Comparison of ENCODE assay signal across 15 cellular contexts in genomic region chr12:77337327-77337726, GRCh38.
"Had no signal": no experiment of that assay in that cellular context is flagged by ENCODE, and none has a peak within 500 bp of the region (broad histone marks: within the 10 kb centered on the region; RNA-seq: fewer than 3 reads in every experiment).

No MANE protein-coding gene starts in this region.

- ATAC-seq: esophagus mucosa; naive thymus-derived CD8-positive, alpha-beta T cell; stimulated activated effector memory CD8-positive, alpha-beta T cell treated with anti-CD3 and anti-CD28 coated beads, Interleukin-12 subunit alpha, Interleukin-12 subunit beta, amount 100 ng/mL, for 72 hours had no signal

- H3K4me1 Mint-ChIP-seq: naive thymus-derived CD8-positive, alpha-beta T cell; stimulated activated effector memory CD8-positive, alpha-beta T cell treated with anti-CD3 and anti-CD28 coated beads, Interleukin-12 subunit alpha, Interleukin-12 subunit beta, amount 100 ng/mL, for 72 hours had no signal

- H3K36me3 Mint-ChIP-seq: activated naive CD8-positive, alpha-beta T cell; naive thymus-derived CD8-positive, alpha-beta T cell; stimulated activated effector memory CD8-positive, alpha-beta T cell treated with anti-CD3 and anti-CD28 coated beads, Interleukin-12 subunit alpha, Interleukin-12 subunit beta, amount 100 ng/mL, for 72 hours had no signal

- H3K27ac ChIP-seq: dorsolateral prefrontal cortex, right atrium auricular region, thyroid gland had no signal

- H3K9me3 ChIP-seq: right atrium auricular region, thyroid gland had no signal

- H3K27ac Mint-ChIP-seq: activated naive CD8-positive, alpha-beta T cell; naive thymus-derived CD8-positive, alpha-beta T cell; stimulated activated effector memory CD8-positive, alpha-beta T cell treated with anti-CD3 and anti-CD28 coated beads, Interleukin-12 subunit alpha, Interleukin-12 subunit beta, amount 100 ng/mL, for 72 hours; T-helper 2 cell treated with Interferon-gamma antibody and Interleukin-4, amounts not matched to agents 5 μg/mL and 100 μg/mL, for 36 hours had no signal

- H3K9me3 Mint-ChIP-seq: T-helper 2 cell treated with Interferon-gamma antibody and Interleukin-4, amounts not matched to agents 5 μg/mL and 100 μg/mL, for 36 hours had no signal

- H3K4me1 ChIP-seq: right atrium auricular region, thyroid gland had no signal

- DNase-seq: activated CD4-positive, alpha-beta T cell treated with anti-CD3 and anti-CD28 coated beads, Interleukin-2, amount 50 U/mL, for 4 hours; activated CD4-positive, CD25-positive, alpha-beta regulatory T cell treated with anti-CD3 and anti-CD28 coated beads, Interleukin-2, amount 50 U/mL, for 72 hours; activated effector memory CD4-positive, alpha-beta T cell treated with Interleukin-2 at 50 U/mL for 16 hours; activated T-cell treated with anti-CD3 and anti-CD28 coated beads, Interleukin-2, amount 50 U/mL, for 1 hour; dorsolateral prefrontal cortex; hippocampal formation; naive thymus-derived CD8-positive, alpha-beta T cell; thyroid gland had no signal

- H3K27me3 ChIP-seq: dorsolateral prefrontal cortex, right atrium auricular region, thyroid gland had no signal

- H3K36me3 ChIP-seq: right atrium auricular region, thyroid gland had no signal

- H3K4me3 Mint-ChIP-seq: activated naive CD8-positive, alpha-beta T cell; naive thymus-derived CD8-positive, alpha-beta T cell; stimulated activated effector memory CD8-positive, alpha-beta T cell treated with anti-CD3 and anti-CD28 coated beads, Interleukin-12 subunit alpha, Interleukin-12 subunit beta, amount 100 ng/mL, for 72 hours; T-helper 2 cell treated with Interferon-gamma antibody and Interleukin-4, amounts not matched to agents 5 μg/mL and 100 μg/mL, for 36 hours had no signal

- H3K27me3 Mint-ChIP-seq: activated naive CD8-positive, alpha-beta T cell had no signal

- H3K4me3 ChIP-seq: dorsolateral prefrontal cortex, lung, right atrium auricular region, smooth muscle cell, thyroid gland had no signal
